24 cellular contexts compared by ENCODE assay signal in genomic region chr17:81350320-81350686, GRCh38. TPM values are rescaled to one million over a fixed set of nuclear protein-coding genes. Genes with fewer than 3 reads are reported as not detected.
DNase-seq lines count a peak whose midpoint lies in the region; ATAC-seq, FAIRE-seq and TF ChIP-seq lines count a peak whose summit lies in the region.
"Had no signal": no experiment of that assay in that cellular context is flagged by ENCODE, and none has a peak within 500 bp of the region (broad histone marks: within the 10 kb centered on the region; RNA-seq: fewer than 3 reads in every experiment).

No MANE protein-coding gene starts in this region.

- H3K9me1 ChIP-seq in IMR-90 (ENCODE audit: insufficient read depth, low read length), result peaks cover 10% of the 10 kb centered on the region; the same call in 1 of the 2 replicates
- no peaks in the 10 kb centered on the region for H3K9me1 ChIP-seq in keratinocyte (ENCODE audit: control insufficient read depth, extremely low read depth, insufficient read depth, low read length)

- H3K79me2 ChIP-seq in keratinocyte (ENCODE audit: control insufficient read depth, insufficient read depth, low read length) (peaks cover under 1% of the 10 kb centered on the region), smooth muscle cell (ENCODE audit: low read depth) (peaks cover 13% of the 10 kb centered on the region)

- H3K4me1 ChIP-seq in IMR-90 (ENCODE audit: control insufficient read depth, insufficient read depth, low read length) (peaks cover 6% of the 10 kb centered on the region; the same call in 1 of the 2 replicates), keratinocyte (ENCODE audit: control insufficient read depth, extremely low read depth, insufficient read depth, low read length) (peaks cover 19% of the 10 kb centered on the region), smooth muscle cell (ENCODE audit: low read depth) (peaks cover 8% of the 10 kb centered on the region)

- H3K4me3 ChIP-seq in IMR-90 (ENCODE audit: insufficient read depth, low read depth, low read length) (no peak overlapping the region), SK-N-MC (no peak overlapping the region), keratinocyte (ENCODE audit: control insufficient read depth in 2 of 3, extremely low read depth in 1 of 3, insufficient read depth in 2 of 3, low read depth in 1 of 3, low read length in 3 of 3) (no peak overlapping the region), smooth muscle cell (no peak overlapping the region)
- H3K4me3 ChIP-seq: GM23248, tibial artery had no signal

- no peaks in the 10 kb centered on the region for H3K9me3 Mint-ChIP-seq in natural killer cell
- H3K9me3 Mint-ChIP-seq: activated CD4-positive, alpha-beta memory T cell treated with anti-CD3 and anti-CD28 coated beads for 36 hours; activated naive CD4-positive, alpha-beta T cell treated with anti-CD3 and anti-CD28 coated beads for 36 hours; WTC11 had no signal

- H3K27ac ChIP-seq in IMR-90 (ENCODE audit: insufficient read depth, low read length) (no peak overlapping the region; the same call in 1 of the 2 replicates), SK-N-MC (peak overlapping the region; percentile 75), keratinocyte (ENCODE audit: control insufficient read depth, insufficient read depth, low read length) (no peak overlapping the region), smooth muscle cell (ENCODE audit: low read depth) (no peak overlapping the region)
- H3K27ac ChIP-seq: GM23248, tibial artery had no signal

- H3K4ac ChIP-seq in IMR-90 (ENCODE audit: low read depth, low read length), result peak overlapping the region; percentile 58

- peaks cover 3% of the 10 kb centered on the region; the same call in 1 of the 2 replicates for H3K27me3 ChIP-seq in IMR-90 (ENCODE audit: control insufficient read depth, insufficient read depth, low read length)
- no peaks in the 10 kb centered on the region for H3K27me3 ChIP-seq in keratinocyte (ENCODE audit: control insufficient read depth, extremely low read depth, insufficient read depth, low read length)
- no peaks in the 10 kb centered on the region for H3K27me3 ChIP-seq in smooth muscle cell (ENCODE audit: low read depth)
- H3K27me3 ChIP-seq: tibial artery had no signal

- dilution Hi-C loops in IMR-90 (cut with HindIII; ENCODE audit: low sequenced_read_pairs, unreplicated experiment) (no loop called here), keratinocyte (cut with MboI; ENCODE audit: extremely low pct_ligation_motif_present, low sequenced_read_pairs) (no loop called here)

- H3K9me3 ChIP-seq in IMR-90 (ENCODE audit: control insufficient read depth, insufficient read depth, low read length) (no peaks in the 10 kb centered on the region), SK-N-MC (ENCODE audit: low read depth, low read length) (no peaks in the 10 kb centered on the region), keratinocyte (ENCODE audit: control insufficient read depth, low read depth, low read length) (no peaks in the 10 kb centered on the region), smooth muscle cell (replicated peaks; ENCODE audit: low read depth) (no peaks in the 10 kb centered on the region)
- H3K9me3 ChIP-seq: tibial artery had no signal

- H4K8ac ChIP-seq in IMR-90 (ENCODE audit: low read depth in 2 of 2, low read length in 2 of 2), result peak overlapping the region; percentile 49 to 86; a peak in 3 of 4 replicates

- no peak for TF ChIP-seq POLR2A in IMR-90 (IDR thresholded peaks at IDR 0.05; ENCODE audit: low read depth, low read length)
- no peak for TF ChIP-seq POLR2A in GM12891 (IDR thresholded peaks at IDR 0.05; ENCODE audit: low read depth, low read length)

- H2AFZ ChIP-seq in IMR-90 (replicated peaks; ENCODE audit: low read length, poor library complexity), result peak overlapping the region; percentile 81
- peak overlapping the region; percentile 77 for H2AFZ ChIP-seq in keratinocyte (ENCODE audit: control insufficient read depth, low read length)
- H2AFZ ChIP-seq in smooth muscle cell (ENCODE audit: low read depth), result no peak overlapping the region
- H2AFZ ChIP-seq: GM23248 had no signal

- no peak overlapping the region for H3K27ac Mint-ChIP-seq in natural killer cell
- H3K27ac Mint-ChIP-seq: activated CD4-positive, alpha-beta memory T cell treated with anti-CD3 and anti-CD28 coated beads for 36 hours; activated naive CD4-positive, alpha-beta T cell treated with anti-CD3 and anti-CD28 coated beads for 36 hours; B cell; WTC11 had no signal

- H2AK9ac ChIP-seq in IMR-90 (replicated peaks; ENCODE audit: low read depth, low read length, poor library complexity), result no peak overlapping the region

- no peak overlapping the region for H3K4me3 Mint-ChIP-seq in natural killer cell
- H3K4me3 Mint-ChIP-seq: activated CD4-positive, alpha-beta memory T cell treated with anti-CD3 and anti-CD28 coated beads for 36 hours; activated naive CD4-positive, alpha-beta T cell treated with anti-CD3 and anti-CD28 coated beads for 36 hours; B cell; WTC11 had no signal

- H3K9ac ChIP-seq in IMR-90 (ENCODE audit: low read depth, low read length), result no peak overlapping the region
- H3K9ac ChIP-seq in SK-N-MC (ENCODE audit: insufficient read length), result no peak overlapping the region
- no peak overlapping the region for H3K9ac ChIP-seq in keratinocyte (ENCODE audit: control insufficient read depth, extremely low read depth, insufficient read depth, low read length)
- H3K9ac ChIP-seq in smooth muscle cell (ENCODE audit: low read depth), result no peak overlapping the region
- H3K9ac ChIP-seq: GM23248 had no signal

- peaks cover 17 to 19% of the 10 kb centered on the region in 2 donors for H3K27me3 Mint-ChIP-seq in natural killer cell (ENCODE audit: low read depth in 2 of 2)

- intact Hi-C loops in IMR-90 (cut with micrococcal nuclease) (no loop called here), natural killer cell (cut with micrococcal nuclease) (no loop called here)

- no peak overlapping the region for H2BK5ac ChIP-seq in IMR-90 (ENCODE audit: low read depth, low read length, poor library complexity, severe bottlenecking)

- 0 out of 2 replicates have a peak overlapping the region, but pooled peaks have one; percentile 57 for H4K91ac ChIP-seq in IMR-90 (ENCODE audit: insufficient read depth, low read depth, low read length)

- peak overlapping the region; percentile 20; the same call in 1 of the 2 replicates for H2AK5ac ChIP-seq in IMR-90 (ENCODE audit: low read depth, low read length)

- no TSS peak for BruUV-seq in IMR-90 (replicated peaks; lab: Mats Ljungman, UMichigan)

- H4K20me1 ChIP-seq in IMR-90 (ENCODE audit: insufficient read depth, low read length) (peaks cover under 1% of the 10 kb centered on the region; the same call in 1 of the 2 replicates), keratinocyte (ENCODE audit: control insufficient read depth, extremely low read depth, insufficient read depth, low read length) (no peaks in the 10 kb centered on the region), smooth muscle cell (ENCODE audit: low read depth) (no peaks in the 10 kb centered on the region)

- in situ Hi-C loops in IMR-90 (cut with MboI; ENCODE audit: low sequenced_read_pairs), result no loop called here

- DNase-seq in IMR-90 (no peak), SK-N-MC (ENCODE audit: low read depth, low spot score) (no peak), keratinocyte (ENCODE audit: low read depth, low spot score) (no peak), smooth muscle cell (lab: John Stamatoyannopoulos, UW; ENCODE audit: unreplicated experiment) (no peak), GM12891 (ENCODE audit: insufficient read length, low spot score) (no peak), natural killer cell (no peak), NCI-H1105 treated with DMSO at 0.1 percent for 48 hours (lab: John Stamatoyannopoulos, UW) (no peak)
- DNase-seq: activated CD4-positive, alpha-beta memory T cell treated with anti-CD3 and anti-CD28 coated beads for 36 hours; activated naive CD4-positive, alpha-beta T cell treated with anti-CD3 and anti-CD28 coated beads for 36 hours; aorta; foreskin melanocyte; GM23248; left cardiac atrium; NCI-H1105; NCI-H2107; occipital lobe; stimulated activated naive CD4-positive, alpha-beta T cell treated with Interleukin-2 at 50 U/mL for 16 hours; T-helper 2 cell had no signal

- H3K36me3 ChIP-seq in IMR-90 (ENCODE audit: control insufficient read depth, insufficient read depth, low read length), result no peaks in the 10 kb centered on the region
- no peaks in the 10 kb centered on the region for H3K36me3 ChIP-seq in SK-N-MC (ENCODE audit: insufficient read depth, low read length)
- no peaks in the 10 kb centered on the region for H3K36me3 ChIP-seq in keratinocyte (ENCODE audit: control insufficient read depth in 2 of 2, extremely low read depth in 1 of 2, insufficient read depth in 2 of 2, low read length in 2 of 2)
- no peaks in the 10 kb centered on the region for H3K36me3 ChIP-seq in smooth muscle cell (ENCODE audit: low read depth)
- H3K36me3 ChIP-seq: tibial artery had no signal

- H3K4me2 ChIP-seq in IMR-90 (ENCODE audit: low read depth, low read length) (no peak overlapping the region), keratinocyte (ENCODE audit: control insufficient read depth, extremely low read depth, insufficient read depth, low read depth, low read length) (peak overlapping the region; percentile 70), smooth muscle cell (peak overlapping the region; percentile 13)

- H4K5ac ChIP-seq in IMR-90 (ENCODE audit: low read depth, low read length), result no peak overlapping the region

- CTCF ChIA-PET in IMR-90 (lab: Yijun Ruan, JAX), result no interaction called here

- TF ChIP-seq CTCF in IMR-90 (conservative IDR thresholded peaks at IDR 0.05; ENCODE audit: low read depth, low read length) (no peak), keratinocyte (optimal IDR thresholded peaks at IDR 0.05 in 1 of 3, IDR thresholded peaks at IDR 0.05 in 1 of 3, conservative IDR thresholded peaks at IDR 0.05 in 1 of 3; ENCODE audit: extremely low read depth in 1 of 3, insufficient read depth in 2 of 3, low read length in 3 of 3) (no peak), smooth muscle cell (IDR thresholded peaks at IDR 0.05; ENCODE audit: borderline replicate concordance, insufficient read depth, poor library complexity, severe bottlenecking) (no peak), natural killer cell (IDR thresholded peaks at IDR 0.05) (no peak)

- H3K23ac ChIP-seq in IMR-90 (ENCODE audit: low read depth, low read length), result no peak overlapping the region

- H2BK120ac ChIP-seq in IMR-90 (ENCODE audit: low read depth, low read length), result peak overlapping the region; percentile 35; the same call in 1 of the 2 replicates

- peaks cover 3 to 8% of the 10 kb centered on the region in 2 experiments; a peak in 3 of 4 replicates for H3K79me1 ChIP-seq in IMR-90 (ENCODE audit: low read depth in 1 of 2, low read length in 2 of 2)

- H2BK15ac ChIP-seq in IMR-90 (ENCODE audit: low read depth, low read length), result no peak overlapping the region

- WGBS in IMR-90 (ENCODE audit: extremely low coverage in 2 of 2, insufficient read length in 1 of 2), 2 experiments, result 17% methylated on average over 1 of the region's 5 CpGs; no CpG with 5 or more reads in 1 of the 2 experiments
- 75% methylated on average over 5 of the region's 5 CpGs for WGBS in smooth muscle cell (ENCODE audit: low lambda C conversion rate)

- H3F3A ChIP-seq in smooth muscle cell (ENCODE audit: low read depth), result no peaks in the 10 kb centered on the region

- peaks cover 0 to under 1% of the 10 kb centered on the region in 2 donors for H3K4me1 Mint-ChIP-seq in natural killer cell

- TF ChIP-seq RAD21 in IMR-90 (IDR thresholded peaks at IDR 0.05; ENCODE audit: low read length), result no peak

- peak overlapping the region; percentile 12; the same call in 1 of the 2 replicates for H3K14ac ChIP-seq in IMR-90 (replicated peaks; ENCODE audit: low read depth, low read length)

- FAIRE-seq in keratinocyte (lab: Jason Lieb, UNC), result no peak
- no peak for FAIRE-seq in GM12891 (lab: Jason Lieb, UNC)
- FAIRE-seq: D721Med, endometrium, GM18507 had no signal

- no peak overlapping the region for H3K56ac ChIP-seq in IMR-90 (ENCODE audit: extremely low read depth, insufficient read depth, low read length)

- H3K36me3 Mint-ChIP-seq in natural killer cell, result no peaks in the 10 kb centered on the region
- H3K36me3 Mint-ChIP-seq: activated CD4-positive, alpha-beta memory T cell treated with anti-CD3 and anti-CD28 coated beads for 36 hours; WTC11 had no signal

- H2BK20ac ChIP-seq in IMR-90 (ENCODE audit: low read depth, low read length), result peak overlapping the region; percentile 47; the same call in 1 of the 2 replicates

- no peak overlapping the region for H3K18ac ChIP-seq in IMR-90 (ENCODE audit: low read depth, low read length)

- no peak for ATAC-seq in IMR-90 (ENCODE audit: low read depth)
- ATAC-seq in natural killer cell, result no peak
- ATAC-seq: left cardiac atrium, WTC11 had no signal

- POLR2A ChIA-PET in IMR-90 (lab: Charles Lee; ENCODE audit: unreplicated experiment), result no interaction called here

RNA-seq across cellular contexts. Expression of gene BAHCC1, which starts 45.0 kb away (rescaled TPM):
- 0.36 and 0.83 TPM in 2 replicates for total RNA-seq in IMR-90 (2012; rRNA removed)
- 7.8 and 8.1 TPM in 2 replicates for polyA plus RNA-seq in IMR-90 (2012; rRNA removed)
- polyA plus RNA-seq in IMR-90 (2012; cell fraction: cytosol; rRNA removed), result 4.4 and 5.5 TPM in 2 replicates
- 24.1 and 56.3 TPM in 2 replicates for polyA plus RNA-seq in IMR-90 (2012; cell fraction: nucleus; rRNA removed; ENCODE audit: low replicate concordance)
- 0.52 to 1.0 TPM (median 0.80 TPM) in 3 replicates for polyA plus RNA-seq in keratinocyte
- polyA plus RNA-seq in keratinocyte (2011; ENCODE audit: low read depth), result 0.74 TPM
- polyA plus RNA-seq in keratinocyte (2011; cell fraction: cytosol; rRNA removed), result 0.13 and 0.88 TPM in 2 replicates
- 3.0 and 5.1 TPM in 2 replicates for polyA plus RNA-seq in keratinocyte (2011; cell fraction: nucleus; rRNA removed)
- polyA plus RNA-seq in keratinocyte (2012; ENCODE audit: low replicate concordance), result 0.85 and 2.5 TPM in 2 replicates
- polyA minus RNA-seq in keratinocyte, result 0.99 to 4.3 TPM (median 1.3 TPM) in 3 replicates
- 0.96 TPM for polyA minus RNA-seq in keratinocyte (2011; cell fraction: cytosol; rRNA and poly(A)+ RNA removed)
- 4.7 and 6.7 TPM in 2 replicates for polyA minus RNA-seq in keratinocyte (2011; cell fraction: nucleus; rRNA and poly(A)+ RNA removed)
- total RNA-seq in smooth muscle cell, result 4.6 and 5.4 TPM in 2 replicates
- 3.2 and 3.9 TPM in 2 replicates for polyA plus RNA-seq in smooth muscle cell
- 0.01 TPM for polyA plus RNA-seq in GM12891 (2012; ENCODE audit: low read depth, missing spikeins)
- total RNA-seq in natural killer cell, result 10 to 100 TPM in 1 of 3 donors, 1 to 10 TPM in 2; 2.9 to 17.3 (median 5.7) TPM

RNA-seq across cellular contexts. Expression of gene SLC38A10, which starts 55.2 kb away (rescaled TPM):
- total RNA-seq in IMR-90 (2012; rRNA removed) (12.7 and 14.2 TPM in 2 replicates), smooth muscle cell (61.4 and 61.6 TPM in 2 replicates), natural killer cell (100 to 1,000 TPM in 1 of 3 donors, 10 to 100 TPM in 2; 72.2 to 104 (median 90.5) TPM)
- polyA plus RNA-seq in IMR-90 (2012; rRNA removed) (46.7 and 53.2 TPM in 2 replicates), keratinocyte (16.8 to 21.2 TPM (median 20.9 TPM) in 3 replicates), smooth muscle cell (97.1 and 98.4 TPM in 2 replicates)
- polyA plus RNA-seq in IMR-90 (2012; cell fraction: cytosol; rRNA removed), result 40.4 and 68.1 TPM in 2 replicates
- polyA plus RNA-seq in IMR-90 (2012; cell fraction: nucleus; rRNA removed; ENCODE audit: low replicate concordance), result 86.4 and 189 TPM in 2 replicates
- 10.1 TPM for polyA plus RNA-seq in keratinocyte (2011; ENCODE audit: low read depth)
- 7.3 and 14.6 TPM in 2 replicates for polyA plus RNA-seq in keratinocyte (2011; cell fraction: cytosol; rRNA removed)
- polyA plus RNA-seq in keratinocyte (2011; cell fraction: nucleus; rRNA removed), result 61.8 and 98.8 TPM in 2 replicates
- 17.6 and 29.3 TPM in 2 replicates for polyA plus RNA-seq in keratinocyte (2012; ENCODE audit: low replicate concordance)
- polyA minus RNA-seq in keratinocyte, result 33.0 to 40.6 TPM (median 39.1 TPM) in 3 replicates
- 51.6 TPM for polyA minus RNA-seq in keratinocyte (2011; cell fraction: cytosol; rRNA and poly(A)+ RNA removed)
- polyA minus RNA-seq in keratinocyte (2011; cell fraction: nucleus; rRNA and poly(A)+ RNA removed), result 72.5 and 76.3 TPM in 2 replicates
- polyA plus RNA-seq in GM12891 (2012; ENCODE audit: low read depth, missing spikeins), result 30.0 TPM
